ENCODE assay signal across 10 cellular contexts in the genomic region with DNA sequence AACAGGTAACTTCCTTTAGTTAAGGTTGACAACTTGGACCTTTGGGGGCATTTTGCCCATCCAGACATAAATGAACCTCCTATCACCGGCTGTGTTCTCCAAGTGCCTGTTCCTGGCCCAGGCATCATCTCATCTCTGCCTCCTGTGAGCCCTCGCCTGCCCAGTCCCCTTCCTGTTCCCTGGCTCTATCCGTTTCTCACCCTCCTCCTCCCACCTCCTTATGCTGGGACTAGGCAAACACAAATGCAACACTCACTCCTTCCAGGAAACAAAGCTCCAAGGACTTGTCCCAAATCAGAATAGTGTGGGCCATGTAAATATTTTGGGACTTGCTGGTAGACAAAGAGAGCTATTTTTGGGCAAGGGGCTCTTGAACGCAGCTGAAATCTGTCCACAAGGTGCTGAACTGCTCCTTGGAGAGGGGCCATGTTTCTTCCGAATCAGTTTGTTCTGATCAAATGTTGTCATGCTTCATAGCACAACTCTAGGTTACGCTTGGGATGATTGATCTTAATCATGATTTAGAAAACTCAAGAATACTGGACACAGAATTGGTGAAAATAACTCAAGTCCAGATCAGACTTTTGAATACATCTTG. TPM values are rescaled to one million over a fixed set of nuclear protein-coding genes. Genes with fewer than 3 reads are reported as not detected.
DNase-seq lines count a peak whose midpoint lies in the region; ATAC-seq and TF ChIP-seq lines count a peak whose summit lies in the region.
"Had no signal": no experiment of that assay in that cellular context is flagged by ENCODE, and none has a peak within 500 bp of the region (broad histone marks: within the 10 kb centered on the region; RNA-seq: fewer than 3 reads in every experiment).

No MANE protein-coding gene starts in this region.

- no peaks in the 10 kb centered on the region for H4K20me1 ChIP-seq in neural cell (ENCODE audit: insufficient read depth)

- no peak for ATAC-seq in stimulated activated naive CD8-positive, alpha-beta T cell treated with anti-CD3 and anti-CD28 coated beads, Interleukin-15, Interleukin-2, amounts not matched to agents 100 U/mL and 50 U/mL, for 24 hours
- ATAC-seq in HG02642 (IDR thresholded peaks at IDR 0.05; ENCODE audit: poor library complexity, unreplicated experiment) = no peak

- DNase-seq in stimulated activated naive CD8-positive, alpha-beta T cell treated with anti-CD3 and anti-CD28 coated beads, Interleukin-15, Interleukin-2, amounts not matched to agents 100 U/mL and 50 U/mL, for 24 hours = no peak
- no peak for DNase-seq in NCI-H1048 (lab: John Stamatoyannopoulos, UW)
- DNase-seq in HPDE6-E6E7 (ENCODE audit: extremely low spot score) = no peak
- DNase-seq in NCI-H510A treated with DMSO at 0.1 percent for 48 hours (lab: John Stamatoyannopoulos, UW) = no peak
- DNase-seq: activated CD4-positive, alpha-beta T cell treated with anti-CD3 and anti-CD28 coated beads for 4 hours; COR-L47 had no signal

- no peaks in the 10 kb centered on the region for H3K9me2 ChIP-seq in neural cell (ENCODE audit: insufficient read depth, low read length)

- peaks cover 9% of the 10 kb centered on the region for H3K4me1 ChIP-seq in endocrine pancreas (ENCODE audit: control insufficient read depth, insufficient read depth, low read length)

- H3K9me3 ChIP-seq in endocrine pancreas (ENCODE audit: control insufficient read depth, low read length) (no peaks in the 10 kb centered on the region), neural cell (ENCODE audit: low read length) (no peaks in the 10 kb centered on the region)

- no peaks in the 10 kb centered on the region for H3K79me2 ChIP-seq in neural cell (replicated peaks; ENCODE audit: insufficient read depth, low read length)

- peaks cover 4% of the 10 kb centered on the region for H3K9me3 Mint-ChIP-seq in stimulated activated naive CD8-positive, alpha-beta T cell treated with anti-CD3 and anti-CD28 coated beads, Interleukin-15, Interleukin-2, amounts not matched to agents 100 ng/mL and 50 ng/mL, for 24 hours

- H3K4me1 Mint-ChIP-seq in stimulated activated naive CD8-positive, alpha-beta T cell treated with anti-CD3 and anti-CD28 coated beads, Interleukin-15, Interleukin-2, amounts not matched to agents 100 ng/mL and 50 ng/mL, for 24 hours (ENCODE audit: low read depth) = peaks cover 95% of the 10 kb centered on the region

- H3K27ac Mint-ChIP-seq in stimulated activated naive CD8-positive, alpha-beta T cell treated with anti-CD3 and anti-CD28 coated beads, Interleukin-15, Interleukin-2, amounts not matched to agents 100 ng/mL and 50 ng/mL, for 24 hours = peak overlapping the region; percentile 46

- H3K27ac ChIP-seq in neural cell (ENCODE audit: low read length) = peak overlapping the region; percentile 62

- H3K27me3 ChIP-seq in endocrine pancreas (ENCODE audit: control insufficient read depth, insufficient read depth, low read length) = no peaks in the 10 kb centered on the region
- no peaks in the 10 kb centered on the region for H3K27me3 ChIP-seq in neural cell (ENCODE audit: insufficient read depth, low read depth, low read length)

- H3K36me3 ChIP-seq in endocrine pancreas (ENCODE audit: control insufficient read depth, insufficient read depth, low read length) (no peaks in the 10 kb centered on the region), neural cell (ENCODE audit: insufficient read depth, low read length) (no peaks in the 10 kb centered on the region)

- no peak for TF ChIP-seq RAD21 in neural cell (conservative IDR thresholded peaks at IDR 0.05)

- no peak overlapping the region for H2AFZ ChIP-seq in neural cell (ENCODE audit: low read depth, low read length)

- TF ChIP-seq EP300 in neural cell (conservative IDR thresholded peaks at IDR 0.05; ENCODE audit: poor library complexity, severe bottlenecking) = no peak

- TF ChIP-seq CTCF in neural cell (IDR thresholded peaks at IDR 0.05; ENCODE audit: poor library complexity, severe bottlenecking) = no peak

- peaks cover 8% of the 10 kb centered on the region for H3F3A ChIP-seq in neural cell (ENCODE audit: insufficient read depth, low read length, poor library complexity, severe bottlenecking)

- H3K4me3 ChIP-seq in endocrine pancreas (ENCODE audit: control insufficient read depth, insufficient read depth, low read length) = peak overlapping the region; percentile 40
- peak overlapping the region; percentile 51 for H3K4me3 ChIP-seq in neural cell (ENCODE audit: low read length)

- peak overlapping the region; percentile 6 for H3K4me3 Mint-ChIP-seq in stimulated activated naive CD8-positive, alpha-beta T cell treated with anti-CD3 and anti-CD28 coated beads, Interleukin-15, Interleukin-2, amounts not matched to agents 100 ng/mL and 50 ng/mL, for 24 hours

- peak overlapping the region; percentile 66 for H3K4me2 ChIP-seq in neural cell (ENCODE audit: low read length)

- H3K27me3 Mint-ChIP-seq in stimulated activated naive CD8-positive, alpha-beta T cell treated with anti-CD3 and anti-CD28 coated beads, Interleukin-15, Interleukin-2, amounts not matched to agents 100 ng/mL and 50 ng/mL, for 24 hours = no peaks in the 10 kb centered on the region

- H3K9ac ChIP-seq in endocrine pancreas (ENCODE audit: control insufficient read depth, insufficient read depth, low read length) (no peak overlapping the region), neural cell (ENCODE audit: low read length) (no peak overlapping the region)

- H3K36me3 Mint-ChIP-seq in stimulated activated naive CD8-positive, alpha-beta T cell treated with anti-CD3 and anti-CD28 coated beads, Interleukin-15, Interleukin-2, amounts not matched to agents 100 ng/mL and 50 ng/mL, for 24 hours (ENCODE audit: low read depth) = peaks cover 64% of the 10 kb centered on the region

TF ChIP-seq in neural cell, 6 proteins besides CTCF, POLR2A, EP300 and RAD21:
- TF ChIP-seq EZH2 (IDR thresholded peaks at IDR 0.05; ENCODE audit: borderline replicate concordance, insufficient read depth, low read length, poor library complexity, severe bottlenecking) (no peak), TAF1 (IDR thresholded peaks at IDR 0.05; ENCODE audit: low read depth) (peak; percentile 10)

RNA-seq across cellular contexts. Expression of a gene that starts 25.3 kb away (rescaled TPM):
- 1.6 and 3.3 TPM in 2 replicates for polyA plus RNA-seq in neural cell
- polyA minus RNA-seq in neural cell = 4.6 and 6.8 TPM in 2 replicates
